ENCODE assay signal across 8 cellular contexts in genomic region chr1:161020573-161021167, GRCh38. TPM values are rescaled to one million over a fixed set of nuclear protein-coding genes. Genes with fewer than 3 reads are reported as not detected.
DNase-seq lines count a peak whose midpoint lies in the region; ATAC-seq and TF ChIP-seq lines count a peak whose summit lies in the region.

Gene F11R (minus strand): TSS chr1:161021152. CDS start chr1:161021073, 79 bp downstream.

- TF ChIP-seq POLR2A in adrenal gland (IDR thresholded peaks at IDR 0.05) (no peak), prostate gland (IDR thresholded peaks at IDR 0.05) (peak; percentile 74)

- H3K4me3 ChIP-seq in adrenal gland, result peak within 1 kb of the TSS in 3 of 4 donors; percentile 41 to 79 (median 74)
- H3K4me3 ChIP-seq in prostate gland, result peak within 1 kb of the TSS; percentile 62 to 68

- H3K4me1 ChIP-seq in adrenal gland (replicated peaks in 1 of 2) (peaks cover 14 to 35% of the 10 kb centered on the region in 2 donors), prostate gland (replicated peaks) (no peaks in the 10 kb centered on the region)

- WGBS in adrenal gland, 4 donors, result 0 to 1% (median 0%) methylated on average over 14 to 35 of the region's 35 CpGs
- 2% methylated on average over 30 of the region's 35 CpGs for WGBS in prostate gland

- H3K36me3 ChIP-seq in adrenal gland (replicated peaks in 1 of 2) (no peaks in the 10 kb centered on the region), prostate gland (no peaks in the 10 kb centered on the region)

- intact Hi-C loops in adrenal gland (cut with DNase I), result no loop called here
- intact Hi-C loops in left ventricle myocardium superior (cut with micrococcal nuclease), result no loop called here
- intact Hi-C loops in prostate gland (cut with DNase I), result no loop called here

- TF ChIP-seq CTCF in C4-2B (conservative IDR thresholded peaks at IDR 0.05), result no peak; the same call in 1 of the 2 replicates
- TF ChIP-seq CTCF in adrenal gland (IDR thresholded peaks at IDR 0.05), result peak in 5 of 6 experiments; percentile 7 to 57 (median 55)
- TF ChIP-seq CTCF in prostate gland (IDR thresholded peaks at IDR 0.05), result peak in 2 of 4 experiments; percentile 55 to 59

- DNase-seq in NCI-H2196 (lab: John Stamatoyannopoulos, UW; ENCODE audit: unreplicated experiment) (peak; percentile 67), adrenal gland (peak; percentile 60 to 74 (median 66)), left ventricle myocardium superior (peak; percentile 57), prostate gland (ENCODE audit: low spot score) (peak; percentile 45), globus pallidus (ENCODE audit: low spot score) (no peak)

- H3K9me3 ChIP-seq in adrenal gland (replicated peaks in 1 of 3), result no peaks in the 10 kb centered on the region
- H3K9me3 ChIP-seq in prostate gland, result no peaks in the 10 kb centered on the region

- peak within 1 kb of the TSS; percentile 86 for H3K27ac ChIP-seq in C4-2B
- peak within 1 kb of the TSS; percentile 12 to 78 (median 64) for H3K27ac ChIP-seq in adrenal gland
- H3K27ac ChIP-seq in prostate gland, result peak within 1 kb of the TSS; percentile 84 to 96

- ATAC-seq in GM18498 (IDR thresholded peaks at IDR 0.05; ENCODE audit: unreplicated experiment) (peak; percentile 37), HG02943 (IDR thresholded peaks at IDR 0.05; ENCODE audit: low read depth, unreplicated experiment) (peak; percentile 37), left ventricle myocardium superior (peak; percentile 67)

- H3K27me3 ChIP-seq in adrenal gland, result no peaks in the 10 kb centered on the region
- no peaks in the 10 kb centered on the region for H3K27me3 ChIP-seq in prostate gland (replicated peaks; ENCODE audit: insufficient read depth)

RNA-seq across cellular contexts. Expression of gene F11R, which starts in this region (rescaled TPM):
- 10 to 100 TPM; 32.1 to 99.1 (median 55.1) TPM for total RNA-seq in adrenal gland
- polyA plus RNA-seq in adrenal gland, result 10 to 100 TPM; 19.3 to 83.0 (median 22.9) TPM
- 8.3 TPM for total RNA-seq in left ventricle myocardium superior
- total RNA-seq in prostate gland, result 100 to 1,000 TPM in 1 of 2 donors, 10 to 100 TPM in 1; 43.6 to 104 TPM
